16 cellular contexts compared by ENCODE assay signal in the genomic region with DNA sequence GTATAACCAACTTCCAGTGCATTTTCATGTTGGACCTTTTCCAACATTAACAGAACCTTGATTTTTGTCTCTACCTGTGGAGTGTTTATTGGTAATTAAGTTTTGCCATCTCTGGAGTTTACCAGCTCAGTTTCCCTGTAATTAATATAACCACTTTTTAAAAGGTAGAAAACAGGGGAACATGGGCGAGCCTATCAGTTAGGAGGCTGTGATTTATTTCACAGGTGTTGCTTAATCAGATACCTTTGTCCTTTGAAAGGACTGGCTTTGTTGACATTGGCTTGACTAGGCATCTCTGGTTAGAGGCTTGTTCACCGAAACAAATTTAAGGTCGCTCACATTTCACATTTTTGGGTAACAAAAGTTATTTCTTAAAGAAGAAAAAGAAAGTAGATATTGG. TPM values are rescaled to one million over a fixed set of nuclear protein-coding genes. Genes with fewer than 3 reads are reported as not detected.
DNase-seq lines count a peak whose midpoint lies in the region; ATAC-seq lines count a peak whose summit lies in the region.
"Had no signal": no experiment of that assay in that cellular context is flagged by ENCODE, and none has a peak within 500 bp of the region (broad histone marks: within the 10 kb centered on the region; RNA-seq: fewer than 3 reads in every experiment).

No MANE protein-coding gene starts in this region.

- peak; percentile 90 for DNase-seq in COR-L47 (lab: John Stamatoyannopoulos, UW)
- DNase-seq in NCI-H146 (lab: John Stamatoyannopoulos, UW), result peak; percentile 59
- DNase-seq in MG63, result no peak
- DNase-seq in EL, result no peak
- DNase-seq: activated CD8-positive, alpha-beta memory T cell treated with anti-CD3 and anti-CD28 coated beads for 24 hours; activated effector memory CD4-positive, alpha-beta T cell treated with anti-CD3 and anti-CD28 coated beads, Interleukin-2, amount 50 U/mL, for 16 hours; aorta; glutamatergic neuron; H9; NCI-H226; SK-N-SH; stimulated activated naive CD8-positive, alpha-beta T cell treated with anti-CD3 and anti-CD28 coated beads, Interleukin-15, Interleukin-2, amounts not matched to agents 100 U/mL and 50 U/mL, for 24 hours had no signal

- H3K27me3 ChIP-seq in duodenal mucosa (ENCODE audit: control insufficient read depth in 1 of 2, insufficient read depth in 2 of 2, low read length in 2 of 2), result no peaks in the 10 kb centered on the region
- H3K27me3 ChIP-seq in muscle layer of duodenum (ENCODE audit: low read depth, low read length), result no peaks in the 10 kb centered on the region
- no peaks in the 10 kb centered on the region for H3K27me3 ChIP-seq in MG63

- ATAC-seq in HG02798 (IDR thresholded peaks at IDR 0.05; ENCODE audit: poor library complexity, unreplicated experiment), result no peak
- no peak for ATAC-seq in HG03439 (IDR thresholded peaks at IDR 0.05; ENCODE audit: unreplicated experiment)
- ATAC-seq: stimulated activated naive CD8-positive, alpha-beta T cell treated with anti-CD3 and anti-CD28 coated beads, Interleukin-15, Interleukin-2, amounts not matched to agents 100 U/mL and 50 U/mL, for 24 hours had no signal

- H3K4me1 ChIP-seq in duodenal mucosa (ENCODE audit: control insufficient read depth in 1 of 2, insufficient read depth in 2 of 2, low read length in 2 of 2) (peaks cover 6 to 23% of the 10 kb centered on the region in 2 donors), muscle layer of duodenum (ENCODE audit: control insufficient read depth in 1 of 2, insufficient read depth in 2 of 2, low read length in 2 of 2) (no peaks in the 10 kb centered on the region)

- H3K36me3 ChIP-seq in duodenal mucosa (ENCODE audit: control insufficient read depth in 1 of 2, insufficient read depth in 2 of 2, low read length in 2 of 2), result no peaks in the 10 kb centered on the region
- H3K36me3 ChIP-seq in muscle layer of duodenum (ENCODE audit: control insufficient read depth in 1 of 2, insufficient read depth in 2 of 2, low read length in 2 of 2), result no peaks in the 10 kb centered on the region
- H3K36me3 ChIP-seq in MG63, result no peaks in the 10 kb centered on the region

- H3K9ac ChIP-seq in duodenal mucosa (ENCODE audit: low read depth in 1 of 2, low read length in 2 of 2), result peak overlapping the region; percentile 15 to 59
- H3K9ac ChIP-seq: SK-N-SH had no signal

- no peak overlapping the region for H3K27ac ChIP-seq in duodenal mucosa (ENCODE audit: low read depth, low read length)
- H3K27ac ChIP-seq in muscle layer of duodenum (ENCODE audit: low read length), result peak overlapping the region; percentile 45

- no peaks in the 10 kb centered on the region for H3K9me3 ChIP-seq in duodenal mucosa (ENCODE audit: control insufficient read depth in 1 of 2, low read length in 2 of 2)
- H3K9me3 ChIP-seq in muscle layer of duodenum (ENCODE audit: control insufficient read depth in 1 of 2, low read length in 2 of 2), result no peaks in the 10 kb centered on the region
- peaks cover 3% of the 10 kb centered on the region; the same call in 1 of the 2 replicates for H3K9me3 ChIP-seq in MG63
- H3K9me3 ChIP-seq: SK-N-SH had no signal

- H3K4me3 ChIP-seq in duodenal mucosa (ENCODE audit: low read depth in 1 of 2, low read length in 2 of 2), result peak overlapping the region; percentile 65 to 67
- H3K4me3 ChIP-seq in muscle layer of duodenum (ENCODE audit: low read depth in 1 of 2, low read length in 2 of 2), result peak overlapping the region in 1 of 2 donors; percentile 47
- H3K4me3 ChIP-seq in MG63, result no peak overlapping the region

RNA-seq across cellular contexts. Expression of gene NAALADL2, which starts 0.6 kb away (rescaled TPM):
- 1.6 and 1.8 TPM in 2 replicates for total RNA-seq in MG63 (2014; rRNA removed; shearing (Covaris generic); ENCODE audit: low replicate concordance)

Comparison
In these comparisons a context has a peak if more than half of its experiments do, and no peak if none do; other contexts are left out.
1. DNase-seq: peak in COR-L47 (single experiment) and NCI-H146 (single experiment); none in MG63 (single experiment) and EL (single experiment).